ENCODE assay signal across 10 cellular contexts in the genomic region with DNA sequence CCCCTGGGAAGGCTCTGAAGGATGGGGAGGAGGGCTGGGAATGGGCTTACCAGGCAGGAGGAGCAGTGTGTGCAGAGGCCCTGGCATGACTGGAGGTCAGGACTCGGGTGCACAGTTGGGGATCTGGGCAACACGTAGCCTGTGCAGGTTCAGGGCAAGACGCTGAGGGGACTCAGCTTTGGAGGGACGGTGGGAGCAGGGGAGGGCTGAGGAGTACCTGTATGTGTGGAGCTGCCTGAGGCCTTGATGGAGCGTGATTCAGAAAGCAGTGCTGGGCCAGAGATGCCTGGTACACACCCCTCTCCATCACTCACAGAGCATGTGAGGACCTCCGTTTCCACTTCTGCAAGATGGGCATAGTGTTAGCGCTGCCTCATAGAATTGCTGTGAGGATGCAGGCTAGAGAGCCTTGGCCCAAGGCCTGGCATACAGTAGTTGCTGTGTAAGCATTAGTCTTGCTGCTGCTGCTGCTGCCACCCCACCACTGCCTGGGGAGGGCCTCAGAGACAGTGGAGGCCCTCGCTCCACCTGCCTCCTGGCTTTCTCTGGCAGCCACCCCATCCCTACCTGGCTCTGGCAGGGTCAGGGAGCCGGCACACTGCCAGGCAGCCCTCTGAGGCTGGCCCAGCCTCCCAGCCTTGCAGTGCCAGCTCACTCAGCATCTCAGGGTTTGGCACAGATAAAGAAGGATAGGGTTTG. TPM values are rescaled to one million over a fixed set of nuclear protein-coding genes. Genes with fewer than 3 reads are reported as not detected.
DNase-seq lines count a peak whose midpoint lies in the region; ATAC-seq and TF ChIP-seq lines count a peak whose summit lies in the region.
"Had no signal": no experiment of that assay in that cellular context is flagged by ENCODE, and none has a peak within 500 bp of the region (broad histone marks: within the 10 kb centered on the region; RNA-seq: fewer than 3 reads in every experiment).

No MANE protein-coding gene starts in this region.

- peak overlapping the region in 4 of 6 donors; percentile 52 to 98 (median 75) for H3K27ac Mint-ChIP-seq in naive B cell

- H3K4me3 ChIP-seq in AG10803 (ENCODE audit: low read length) (no peak overlapping the region), colonic mucosa (peak overlapping the region; percentile 79)

- ATAC-seq in naive B cell (ENCODE audit: low read depth in 2 of 2) (no peak), GM18907 (IDR thresholded peaks at IDR 0.05; ENCODE audit: unreplicated experiment) (no peak)

- peak overlapping the region; percentile 92 for H3K27ac ChIP-seq in colonic mucosa

- H3K27me3 Mint-ChIP-seq in naive B cell = no peaks in the 10 kb centered on the region

- H3K4me1 ChIP-seq in colonic mucosa = peaks cover 23% of the 10 kb centered on the region

- intact Hi-C loops in colonic mucosa (cut with DNase I) = no loop called here

- H3K9ac ChIP-seq in colonic mucosa (ENCODE audit: low read depth in 2 of 2, low read length in 2 of 2) = peak overlapping the region; percentile 67 to 72

- H3K27me3 ChIP-seq in colonic mucosa = no peaks in the 10 kb centered on the region

- H3K36me3 Mint-ChIP-seq in naive B cell = no peaks in the 10 kb centered on the region

- DNase-seq in AG10803 (ENCODE audit: low read depth) = peak; percentile 16
- DNase-seq in NCI-H1105 treated with DMSO at 0.1 percent for 48 hours (lab: John Stamatoyannopoulos, UW) = peak; percentile 56
- peak; percentile 60 for DNase-seq in colonic mucosa
- DNase-seq in naive B cell = no peak
- no peak for DNase-seq in putamen (ENCODE audit: low spot score)
- DNase-seq in mesenteric fat pad (ENCODE audit: low spot score) = no peak
- DNase-seq in NCI-H1417 treated with DMSO at 0.1 percent for 48 hours (lab: John Stamatoyannopoulos, UW) = no peak
- DNase-seq: NCI-H510A; stimulated activated CD4-positive, alpha-beta T cell treated with anti-CD3 and anti-CD28 coated beads, Interleukin-4, amount 100 ng/mL, for 4 hours had no signal

- no peak for TF ChIP-seq CTCF in AG10803 (conservative IDR thresholded peaks at IDR 0.05; ENCODE audit: low read length)
- no peak for TF ChIP-seq CTCF in colonic mucosa (IDR thresholded peaks at IDR 0.05)

- peaks cover 62 to 69% (median 68%) of the 10 kb centered on the region in 3 donors for H3K4me1 Mint-ChIP-seq in naive B cell

- H3K9me3 ChIP-seq in colonic mucosa = no peaks in the 10 kb centered on the region

- H3K4me3 Mint-ChIP-seq in naive B cell = peak overlapping the region in 4 of 8 donors; percentile 62 to 97 (median 88)

- H3K9me3 Mint-ChIP-seq in naive B cell = no peaks in the 10 kb centered on the region

- H3K36me3 ChIP-seq in colonic mucosa = no peaks in the 10 kb centered on the region

RNA-seq across cellular contexts. Expression of a gene that starts 2.4 kb away (rescaled TPM):
- total RNA-seq in colonic mucosa (100 to 1,000 TPM in 1 of 2 donors, 10 to 100 TPM in 1; 85.5 to 127 TPM), mesenteric fat pad (18.0 TPM)
- 1 to 10 TPM in 5 of 6 donors, under 1 TPM in 1; 0.09 to 2.6 (median 1.7) TPM for polyA plus RNA-seq in naive B cell (ENCODE audit: low read depth in 6 of 6)

RNA-seq across cellular contexts. Expression of a gene that starts 43.8 kb away (rescaled TPM):
- total RNA-seq in colonic mucosa (not detected), mesenteric fat pad (not detected)
- polyA plus RNA-seq in naive B cell (ENCODE audit: low read depth in 6 of 6) = not detected

Comparison
In these comparisons a context has a peak if more than half of its experiments do, and no peak if none do; other contexts are left out.
1. DNase-seq: peak in AG10803 (single experiment), NCI-H1105 treated with DMSO at 0.1 percent for 48 hours (single experiment) and colonic mucosa (single experiment); none in naive B cell (single experiment), putamen (single experiment), mesenteric fat pad (single experiment) and NCI-H1417 treated with DMSO at 0.1 percent for 48 hours (single experiment).